Comparison of ENCODE assay signal across 27 cellular contexts in genomic region chr7:116407165-116407564, GRCh38.
"Had no signal": no experiment of that assay in that cellular context is flagged by ENCODE, and none has a peak within 500 bp of the region (broad histone marks: within the 10 kb centered on the region; RNA-seq: fewer than 3 reads in every experiment).

No MANE protein-coding gene starts in this region.

- H2AFZ ChIP-seq: parathyroid adenoma had no signal

- H3K27ac ChIP-seq: gastrocnemius medialis, neutrophil, parathyroid adenoma, psoas muscle, sigmoid colon, upper lobe of left lung, vagina had no signal

- ATAC-seq: activated CD8-positive, alpha-beta T cell treated with anti-CD3 and anti-CD28 coated beads for 36 hours; activated naive CD4-positive, alpha-beta T cell treated with anti-CD3 and anti-CD28 coated beads, Interleukin-2, amount 50 U/mL, for 72 hours; activated T-cell treated with anti-CD3 and anti-CD28 coated beads, Interleukin-2, amount 50 U/mL, for 72 hours; gastrocnemius medialis; left cardiac atrium; left ventricle myocardium superior; psoas muscle; stimulated activated memory B cell treated with anti-CD40 and anti-IgM and Interleukin-4, amounts not matched to agents 10 μg/mL and 1 μg/mL and 100 μg/mL, for 72 hours; stimulated activated naive CD8-positive, alpha-beta T cell treated with anti-CD3 and anti-CD28 coated beads, Interleukin-15, amount 100 ng/mL, for 72 hours had no signal

- H3K9ac ChIP-seq: parathyroid adenoma had no signal

- H3K4me1 ChIP-seq: parathyroid adenoma, upper lobe of left lung had no signal

- H3K27me3 ChIP-seq: gastrocnemius medialis, neutrophil, sigmoid colon, upper lobe of left lung, vagina had no signal

- H3K4me3 ChIP-seq: gastrocnemius medialis, psoas muscle, sigmoid colon, upper lobe of left lung, vagina had no signal

- H3K36me3 ChIP-seq: gastrocnemius medialis, neutrophil, sigmoid colon, upper lobe of left lung, vagina had no signal

- H3K9me3 ChIP-seq: gastrocnemius medialis, neutrophil, psoas muscle, sigmoid colon, upper lobe of left lung, vagina had no signal

- H3K79me2 ChIP-seq: parathyroid adenoma had no signal

- DNase-seq: activated CD4-positive, alpha-beta T cell treated with anti-CD3 and anti-CD28 coated beads, Interleukin-2, amount 50 U/mL, for 1 hour; activated CD4-positive, CD25-positive, alpha-beta regulatory T cell treated with anti-CD3 and anti-CD28 coated beads, Interleukin-2, amount 50 U/mL, for 72 hours; activated CD8-positive, alpha-beta T cell treated with anti-CD3 and anti-CD28 coated beads for 36 hours; activated naive CD4-positive, alpha-beta T cell; activated T-cell treated with anti-CD3 and anti-CD28 coated beads, Interleukin-2, amount 50 U/mL, for 72 hours; effector CD8-positive, alpha-beta T cell; gastrocnemius medialis; glutamatergic neuron; left cardiac atrium; left ventricle myocardium superior; mammary epithelial cell; naive B cell; nephron progenitor cell; psoas muscle; sigmoid colon; small intestine; stimulated activated CD4-positive, alpha-beta T cell treated with anti-CD3 and anti-CD28 coated beads, Interleukin-1b, Interleukin-23, amount 100 ng/mL, for 48 hours; stimulated activated CD4-positive, alpha-beta T cell treated with anti-CD3 and anti-CD28 coated beads, Interleukin-4, amount 100 ng/mL, for 4 hours; stimulated activated CD8-positive, alpha-beta memory T cell treated with anti-CD3 and anti-CD28 coated beads, Interleukin-4, amount 100 ng/mL, for 48 hours; stimulated activated naive CD8-positive, alpha-beta T cell treated with anti-CD3 and anti-CD28 coated beads, Interleukin-15, amount 100 ng/mL, for 72 hours; substantia nigra; upper lobe of left lung had no signal
